Comparison of ENCODE assay signal across 1 cellular context in the genomic region with DNA sequence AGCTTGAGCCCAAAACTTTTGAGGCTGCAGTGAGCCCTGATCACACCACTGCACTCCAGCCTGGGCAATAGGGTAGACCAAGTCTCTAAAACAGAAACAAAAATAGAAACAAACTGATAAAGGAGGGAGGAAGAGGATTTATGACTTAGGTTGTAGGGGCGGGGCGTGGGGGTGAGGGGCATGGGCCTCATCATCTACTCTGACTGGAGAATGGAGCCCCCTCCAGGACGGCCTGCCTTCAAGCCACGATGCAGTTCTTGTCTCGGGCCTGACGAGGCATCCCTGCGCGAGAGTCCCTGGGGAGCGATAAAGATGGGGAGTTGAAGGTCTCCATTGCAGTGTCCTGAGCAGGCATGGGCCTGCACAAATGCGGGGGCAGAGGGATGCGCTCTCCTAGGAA.
TF ChIP-seq lines count a peak whose summit lies in the region.

No MANE protein-coding gene starts in this region.

TF ChIP-seq in GM23338, 12 proteins besides CTCF, POLR2A, EP300 and RAD21 (continued from another document):
- TF ChIP-seq EZH2 (IDR thresholded peaks at IDR 0.05; ENCODE audit: low read depth, unreplicated experiment) (no peak), NANOG (IDR thresholded peaks at IDR 0.05; ENCODE audit: borderline replicate concordance) (no peak)
- TF ChIP-seq, protein P1, sequence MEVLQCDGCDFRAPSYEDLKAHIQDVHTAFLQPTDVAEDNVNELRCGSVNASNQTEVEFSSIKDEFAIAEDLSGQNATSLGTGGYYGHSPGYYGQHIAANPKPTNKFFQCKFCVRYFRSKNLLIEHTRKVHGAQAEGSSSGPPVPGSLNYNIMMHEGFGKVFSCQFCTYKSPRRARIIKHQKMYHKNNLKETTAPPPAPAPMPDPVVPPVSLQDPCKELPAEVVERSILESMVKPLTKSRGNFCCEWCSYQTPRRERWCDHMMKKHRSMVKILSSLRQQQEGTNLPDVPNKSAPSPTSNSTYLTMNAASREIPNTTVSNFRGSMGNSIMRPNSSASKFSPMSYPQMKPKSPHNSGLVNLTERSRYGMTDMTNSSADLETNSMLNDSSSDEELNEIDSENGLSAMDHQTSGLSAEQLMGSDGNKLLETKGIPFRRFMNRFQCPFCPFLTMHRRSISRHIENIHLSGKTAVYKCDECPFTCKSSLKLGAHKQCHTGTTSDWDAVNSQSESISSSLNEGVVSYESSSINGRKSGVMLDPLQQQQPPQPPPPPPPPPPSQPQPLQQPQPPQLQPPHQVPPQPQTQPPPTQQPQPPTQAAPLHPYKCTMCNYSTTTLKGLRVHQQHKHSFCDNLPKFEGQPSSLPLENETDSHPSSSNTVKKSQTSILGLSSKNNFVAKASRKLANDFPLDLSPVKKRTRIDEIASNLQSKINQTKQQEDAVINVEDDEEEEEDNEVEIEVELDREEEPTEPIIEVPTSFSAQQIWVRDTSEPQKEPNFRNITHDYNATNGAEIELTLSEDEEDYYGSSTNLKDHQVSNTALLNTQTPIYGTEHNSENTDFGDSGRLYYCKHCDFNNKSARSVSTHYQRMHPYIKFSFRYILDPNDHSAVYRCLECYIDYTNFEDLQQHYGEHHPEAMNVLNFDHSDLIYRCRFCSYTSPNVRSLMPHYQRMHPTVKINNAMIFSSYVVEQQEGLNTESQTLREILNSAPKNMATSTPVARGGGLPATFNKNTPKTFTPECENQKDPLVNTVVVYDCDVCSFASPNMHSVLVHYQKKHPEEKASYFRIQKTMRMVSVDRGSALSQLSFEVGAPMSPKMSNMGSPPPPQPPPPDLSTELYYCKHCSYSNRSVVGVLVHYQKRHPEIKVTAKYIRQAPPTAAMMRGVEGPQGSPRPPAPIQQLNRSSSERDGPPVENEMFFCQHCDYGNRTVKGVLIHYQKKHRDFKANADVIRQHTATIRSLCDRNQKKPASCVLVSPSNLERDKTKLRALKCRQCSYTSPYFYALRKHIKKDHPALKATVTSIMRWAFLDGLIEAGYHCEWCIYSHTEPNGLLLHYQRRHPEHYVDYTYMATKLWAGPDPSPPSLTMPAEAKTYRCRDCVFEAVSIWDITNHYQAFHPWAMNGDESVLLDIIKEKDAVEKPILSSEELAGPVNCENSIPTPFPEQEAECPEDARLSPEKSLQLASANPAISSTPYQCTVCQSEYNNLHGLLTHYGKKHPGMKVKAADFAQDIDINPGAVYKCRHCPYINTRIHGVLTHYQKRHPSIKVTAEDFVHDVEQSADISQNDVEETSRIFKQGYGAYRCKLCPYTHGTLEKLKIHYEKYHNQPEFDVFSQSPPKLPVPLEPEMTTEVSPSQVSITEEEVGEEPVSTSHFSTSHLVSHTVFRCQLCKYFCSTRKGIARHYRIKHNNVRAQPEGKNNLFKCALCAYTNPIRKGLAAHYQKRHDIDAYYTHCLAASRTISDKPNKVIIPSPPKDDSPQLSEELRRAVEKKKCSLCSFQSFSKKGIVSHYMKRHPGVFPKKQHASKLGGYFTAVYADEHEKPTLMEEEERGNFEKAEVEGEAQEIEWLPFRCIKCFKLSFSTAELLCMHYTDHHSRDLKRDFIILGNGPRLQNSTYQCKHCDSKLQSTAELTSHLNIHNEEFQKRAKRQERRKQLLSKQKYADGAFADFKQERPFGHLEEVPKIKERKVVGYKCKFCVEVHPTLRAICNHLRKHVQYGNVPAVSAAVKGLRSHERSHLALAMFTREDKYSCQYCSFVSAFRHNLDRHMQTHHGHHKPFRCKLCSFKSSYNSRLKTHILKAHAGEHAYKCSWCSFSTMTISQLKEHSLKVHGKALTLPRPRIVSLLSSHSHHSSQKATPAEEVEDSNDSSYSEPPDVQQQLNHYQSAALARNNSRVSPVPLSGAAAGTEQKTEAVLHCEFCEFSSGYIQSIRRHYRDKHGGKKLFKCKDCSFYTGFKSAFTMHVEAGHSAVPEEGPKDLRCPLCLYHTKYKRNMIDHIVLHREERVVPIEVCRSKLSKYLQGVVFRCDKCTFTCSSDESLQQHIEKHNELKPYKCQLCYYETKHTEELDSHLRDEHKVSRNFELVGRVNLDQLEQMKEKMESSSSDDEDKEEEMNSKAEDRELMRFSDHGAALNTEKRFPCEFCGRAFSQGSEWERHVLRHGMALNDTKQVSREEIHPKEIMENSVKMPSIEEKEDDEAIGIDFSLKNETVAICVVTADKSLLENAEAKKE (CRISPR knock-in tag; IDR thresholded peaks at IDR 0.05), result no peak
TF ChIP-seq in GM23338: peak in this region for 0.
